ENCODE assay signal across 8 cellular contexts in genomic region chr1:31064685-31065309, GRCh38. TPM values are rescaled to one million over a fixed set of nuclear protein-coding genes. Genes with fewer than 3 reads are reported as not detected.
DNase-seq lines count a peak whose midpoint lies in the region; ATAC-seq and TF ChIP-seq lines count a peak whose summit lies in the region.

No MANE protein-coding gene starts in this region.

- peaks cover 6 to 11% of the 10 kb centered on the region in 2 donors for H3K36me3 Mint-ChIP-seq in activated T-cell treated with anti-CD3 and anti-CD28 coated beads, Interleukin-2, amount 50 U/mL, for 72 hours (ENCODE audit: insufficient read depth in 2 of 2)

- H3K4me1 ChIP-seq in ovary (ENCODE audit: insufficient read depth) = peaks cover 9% of the 10 kb centered on the region

- peak in 1 of 2 donors; percentile 3 for ATAC-seq in activated T-cell treated with anti-CD3 and anti-CD28 coated beads, Interleukin-2, amount 50 U/mL, for 72 hours (replicated peaks in 1 of 2)
- no peak for ATAC-seq in HG02610 (IDR thresholded peaks at IDR 0.05; ENCODE audit: unreplicated experiment)

- 0 to 1% (median 0%) methylated on average over 20 of the region's 20 CpGs for WGBS in ovary, 3 donors

- H3K4me3 Mint-ChIP-seq in activated T-cell treated with anti-CD3 and anti-CD28 coated beads, Interleukin-2, amount 50 U/mL, for 72 hours = peak overlapping the region; percentile 99 to 100

- H3K9me3 ChIP-seq in ovary = no peaks in the 10 kb centered on the region

- intact Hi-C loops in ovary (cut with DNase I) = no loop called here

- DNase-seq in ELR (ENCODE audit: low read depth) (peak; percentile 46), M059J (ENCODE audit: low read depth) (peak; percentile 50), glomerular visceral epithelial cell (ENCODE audit: extremely low spot score) (peak; percentile 33), ovary (peak in 1 of 5 donors; percentile 24), NCI-H1417 treated with DMSO at 0.1 percent for 48 hours (lab: John Stamatoyannopoulos, UW) (no peak)
- DNase-seq in activated T-cell treated with anti-CD3 and anti-CD28 coated beads, Interleukin-2, amount 50 U/mL, for 72 hours = peak in 1 of 2 donors; percentile 36

- H3K4me3 ChIP-seq in ovary = peak overlapping the region; percentile 65

- TF ChIP-seq EP300 in ovary (IDR thresholded peaks at IDR 0.05) = no peak

- no peaks in the 10 kb centered on the region for H3K36me3 ChIP-seq in ovary

- TF ChIP-seq CTCF in 22Rv1 (IDR thresholded peaks at IDR 0.05) (no peak), ovary (IDR thresholded peaks at IDR 0.05) (no peak)

- H3K9me3 Mint-ChIP-seq in activated T-cell treated with anti-CD3 and anti-CD28 coated beads, Interleukin-2, amount 50 U/mL, for 72 hours = no peaks in the 10 kb centered on the region

- no peak for TF ChIP-seq POLR2A in ovary (IDR thresholded peaks at IDR 0.05)

- H3K4me1 Mint-ChIP-seq in activated T-cell treated with anti-CD3 and anti-CD28 coated beads, Interleukin-2, amount 50 U/mL, for 72 hours (ENCODE audit: low read depth) = peaks cover 33% of the 10 kb centered on the region

- peak overlapping the region; percentile 88 for H3K27ac ChIP-seq in 22Rv1
- H3K27ac ChIP-seq in ovary = peak overlapping the region; percentile 87 to 93

- H3K27me3 ChIP-seq in ovary = no peaks in the 10 kb centered on the region

- no peaks in the 10 kb centered on the region for H3K27me3 Mint-ChIP-seq in activated T-cell treated with anti-CD3 and anti-CD28 coated beads, Interleukin-2, amount 50 U/mL, for 72 hours (ENCODE audit: low read depth)

- H3K27ac Mint-ChIP-seq in activated T-cell treated with anti-CD3 and anti-CD28 coated beads, Interleukin-2, amount 50 U/mL, for 72 hours = peak overlapping the region; percentile 100

RNA-seq across cellular contexts. Expression of gene PUM1, which starts 0.7 kb away (rescaled TPM):
- 38.6 and 60.2 TPM in 2 replicates for total RNA-seq in M059J (2014; rRNA removed; shearing (Covaris generic))
- total RNA-seq in activated T-cell treated with anti-CD3 and anti-CD28 coated beads, Interleukin-2, amount 50 U/mL, for 72 hours = 100 to 1,000 TPM; 100 to 104 TPM
- total RNA-seq in ovary = 100 to 1,000 TPM in 5 of 7 donors, 10 to 100 TPM in 2; 61.6 to 125 (median 113) TPM
- polyA plus RNA-seq in ovary = 10 to 100 TPM; 36.3 to 66.3 TPM
